In the genomic region with DNA sequence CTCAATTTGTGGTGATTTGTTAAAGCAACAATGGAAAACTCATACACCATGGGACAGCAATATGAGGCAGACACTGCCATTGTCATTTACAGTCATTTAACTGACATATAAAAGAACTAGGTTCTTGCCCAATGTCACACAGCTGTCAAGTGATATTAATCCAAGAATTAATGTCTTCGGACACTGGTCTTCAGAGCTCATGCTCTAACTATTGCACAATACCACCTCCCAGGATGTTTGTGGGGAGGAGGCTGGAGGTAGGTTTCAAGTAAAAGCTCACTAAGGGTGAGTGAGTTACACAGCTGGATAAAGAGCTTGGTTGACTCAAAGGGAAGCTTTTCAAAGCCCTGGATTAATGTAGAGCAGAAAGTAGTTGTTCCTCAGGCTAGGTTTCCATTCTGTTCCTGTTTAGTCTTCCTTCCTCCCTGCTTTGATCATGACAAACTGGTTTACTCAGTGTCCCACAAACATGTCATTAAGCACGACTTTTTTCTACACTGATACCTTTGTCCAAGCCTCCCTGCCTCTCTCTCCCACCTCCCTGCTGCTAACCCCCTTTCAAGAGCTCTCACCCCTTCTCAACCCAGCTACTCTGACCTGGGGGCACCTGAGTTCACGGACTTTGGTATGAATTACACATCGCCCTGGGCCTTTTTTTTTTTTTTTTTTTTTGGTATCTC, we compare ENCODE assay signal across 9 cellular contexts. TPM values are rescaled to one million over a fixed set of nuclear protein-coding genes. Genes with fewer than 3 reads are reported as not detected.
A peak's percentile ranks its signal among the peaks of the same experiment; 100 is the strongest.
DNase-seq lines count a peak whose midpoint lies in the region; ATAC-seq and TF ChIP-seq lines count a peak whose summit lies in the region.
"Had no signal": no experiment of that assay in that cellular context is flagged by ENCODE, and none has a peak within 500 bp of the region (broad histone marks: within the 10 kb centered on the region; RNA-seq: fewer than 3 reads in every experiment).

No MANE protein-coding gene starts in this region.

- ATAC-seq in stimulated activated naive CD8-positive, alpha-beta T cell treated with anti-CD3 and anti-CD28 coated beads, Interleukin-15, amount 100 ng/mL, for 72 hours: no peak

- no peak for TF ChIP-seq CTCF in fibroblast of pulmonary artery (IDR thresholded peaks at IDR 0.05; ENCODE audit: low read length, missing control alignments)

- CTCF ChIA-PET in activated naive CD4-positive, alpha-beta T cell treated with anti-CD3 and anti-CD28 coated beads for 36 hours (lab: Charles Lee): interaction anchor here (0.6 to 3.6 kb wide), 5 partner anchors 9 to 252 kb away, joined by 4 to 24 read pairs (median 4); no protein-coding TSS in a partner anchor

- intact Hi-C loops in activated naive CD4-positive, alpha-beta T cell treated with anti-CD3 and anti-CD28 coated beads for 36 hours (cut with micrococcal nuclease): loop anchor here (5.0 to 10.0 kb wide), 3 partner anchors 555 to 1053 kb away; a partner anchor contains a TSS

- peak overlapping the region; percentile 88 for H3K4me3 Mint-ChIP-seq in activated naive CD4-positive, alpha-beta T cell treated with anti-CD3 and anti-CD28 coated beads for 36 hours
- H3K4me3 Mint-ChIP-seq in stimulated activated naive CD8-positive, alpha-beta T cell treated with anti-CD3 and anti-CD28 coated beads, Interleukin-15, amount 100 ng/mL, for 72 hours: peak overlapping the region; percentile 84 to 91

- no peak overlapping the region for H3K27ac Mint-ChIP-seq in activated naive CD4-positive, alpha-beta T cell treated with anti-CD3 and anti-CD28 coated beads for 36 hours
- H3K27ac Mint-ChIP-seq in stimulated activated naive CD8-positive, alpha-beta T cell treated with anti-CD3 and anti-CD28 coated beads, Interleukin-15, amount 100 ng/mL, for 72 hours: no peak overlapping the region

- peaks cover 26% of the 10 kb centered on the region for H3K4me1 Mint-ChIP-seq in activated naive CD4-positive, alpha-beta T cell treated with anti-CD3 and anti-CD28 coated beads for 36 hours (ENCODE audit: low read depth)
- peaks cover 44% of the 10 kb centered on the region for H3K4me1 Mint-ChIP-seq in stimulated activated naive CD8-positive, alpha-beta T cell treated with anti-CD3 and anti-CD28 coated beads, Interleukin-15, amount 100 ng/mL, for 72 hours

- no peak for DNase-seq in activated naive CD4-positive, alpha-beta T cell treated with anti-CD3 and anti-CD28 coated beads for 36 hours
- DNase-seq in activated naive CD4-positive, alpha-beta T cell (lab: John Stamatoyannopoulos, UW): no peak
- DNase-seq in SW480 (ENCODE audit: low spot score): peak; percentile 79
- peak; percentile 53 for DNase-seq in fibroblast of pulmonary artery (ENCODE audit: low read depth)
- no peak for DNase-seq in stimulated activated naive CD8-positive, alpha-beta T cell treated with anti-CD3 and anti-CD28 coated beads, Interleukin-15, amount 100 ng/mL, for 72 hours
- DNase-seq in NCI-H187 (lab: John Stamatoyannopoulos, UW): no peak
- no peak for DNase-seq in AG08396 (ENCODE audit: low spot score)
- DNase-seq in NCI-H2171 (lab: John Stamatoyannopoulos, UW): no peak
- DNase-seq: transverse colon had no signal

- peaks cover 2% of the 10 kb centered on the region for H3K36me3 Mint-ChIP-seq in activated naive CD4-positive, alpha-beta T cell treated with anti-CD3 and anti-CD28 coated beads for 36 hours (ENCODE audit: low read depth)

- no peaks in the 10 kb centered on the region for H3K9me3 Mint-ChIP-seq in activated naive CD4-positive, alpha-beta T cell treated with anti-CD3 and anti-CD28 coated beads for 36 hours
- peaks cover 5 to 7% of the 10 kb centered on the region in 2 donors for H3K9me3 Mint-ChIP-seq in stimulated activated naive CD8-positive, alpha-beta T cell treated with anti-CD3 and anti-CD28 coated beads, Interleukin-15, amount 100 ng/mL, for 72 hours

- no peak overlapping the region for H3K4me3 ChIP-seq in fibroblast of pulmonary artery (replicated peaks; ENCODE audit: low read depth, low read length)

- H3K27me3 Mint-ChIP-seq in activated naive CD4-positive, alpha-beta T cell treated with anti-CD3 and anti-CD28 coated beads for 36 hours (ENCODE audit: low read depth): no peaks in the 10 kb centered on the region
- no peaks in the 10 kb centered on the region for H3K27me3 Mint-ChIP-seq in stimulated activated naive CD8-positive, alpha-beta T cell treated with anti-CD3 and anti-CD28 coated beads, Interleukin-15, amount 100 ng/mL, for 72 hours

RNA-seq across cellular contexts. Expression of a gene that starts 1.0 kb away (rescaled TPM):
- total RNA-seq in activated naive CD4-positive, alpha-beta T cell treated with anti-CD3 and anti-CD28 coated beads for 36 hours: 1 to 10 TPM; 7.6 to 9.3 TPM

Comparison
In these comparisons a context has a peak if more than half of its experiments do, and no peak if none do; other contexts are left out.
1. DNase-seq: peak in SW480 (single experiment) and fibroblast of pulmonary artery (single experiment); none in activated naive CD4-positive, alpha-beta T cell treated with anti-CD3 and anti-CD28 coated beads for 36 hours (single experiment), activated naive CD4-positive, alpha-beta T cell (0 of 4), stimulated activated naive CD8-positive, alpha-beta T cell treated with anti-CD3 and anti-CD28 coated beads, Interleukin-15, amount 100 ng/mL, for 72 hours (0 of 2), NCI-H187 (0 of 2), AG08396 (single experiment) and NCI-H2171 (single experiment).